Comparison of ENCODE assay signal across 1 cellular context in the genomic region with DNA sequence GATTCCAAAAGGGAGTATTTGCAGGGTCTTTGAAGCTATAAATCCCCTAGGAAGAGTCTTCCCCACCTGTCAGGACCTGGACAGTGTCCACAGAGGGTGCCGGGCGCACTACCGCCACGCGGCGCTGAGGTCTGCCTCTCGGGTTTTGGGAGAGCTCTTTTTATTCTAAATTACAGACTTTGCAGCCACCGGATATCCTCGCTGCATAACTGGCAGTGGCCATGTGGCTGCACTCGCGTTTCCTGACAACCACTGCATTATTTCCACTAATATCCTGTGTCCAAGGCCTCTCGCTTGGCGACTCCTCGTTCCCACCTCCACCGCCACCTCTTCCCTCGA.
TF ChIP-seq lines count a peak whose summit lies in the region.

No MANE protein-coding gene starts in this region.

TF ChIP-seq in H1, 55 proteins besides CTCF, POLR2A, EP300 and RAD21:
- TF ChIP-seq POU5F1 (IDR thresholded peaks at IDR 0.05; ENCODE audit: low read depth, low read length): no peak
- no peak for TF ChIP-seq RBBP5 (IDR thresholded peaks at IDR 0.05; ENCODE audit: borderline replicate concordance, low read depth, low read length)
- TF ChIP-seq KDM1A (IDR thresholded peaks at IDR 0.05; ENCODE audit: borderline replicate concordance, low read length): no peak
- no peak for TF ChIP-seq MAFK (IDR thresholded peaks at IDR 0.05; ENCODE audit: low read depth, low read length)
- no peak for TF ChIP-seq RFX5 (IDR thresholded peaks at IDR 0.05; ENCODE audit: borderline replicate concordance, low read depth, low read length)
- TF ChIP-seq, protein P1, sequence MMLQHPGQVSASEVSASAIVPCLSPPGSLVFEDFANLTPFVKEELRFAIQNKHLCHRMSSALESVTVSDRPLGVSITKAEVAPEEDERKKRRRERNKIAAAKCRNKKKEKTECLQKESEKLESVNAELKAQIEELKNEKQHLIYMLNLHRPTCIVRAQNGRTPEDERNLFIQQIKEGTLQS (IDR thresholded peaks at IDR 0.05; ENCODE audit: insufficient read depth, low read depth, low read length): no peak
- no peak for TF ChIP-seq TBP (IDR thresholded peaks at IDR 0.05; ENCODE audit: low read depth, low read length)
- TF ChIP-seq USF2 (IDR thresholded peaks at IDR 0.05; ENCODE audit: low read length): no peak
- no peak for TF ChIP-seq SRF (IDR thresholded peaks at IDR 0.05; ENCODE audit: low read depth, low read length)
- TF ChIP-seq E2F6 (IDR thresholded peaks at IDR 0.05): peak; percentile 77; the same call in 1 of the 2 replicates
- TF ChIP-seq HDAC2 (IDR thresholded peaks at IDR 0.05; ENCODE audit: borderline replicate concordance in 1 of 2, low read depth in 2 of 2, low read length in 2 of 2): no peak; a peak in 1 of 4 replicates
- TF ChIP-seq TEAD4 (IDR thresholded peaks at IDR 0.05; ENCODE audit: low read depth, low read length): no peak
- no peak for TF ChIP-seq NRF1 (IDR thresholded peaks at IDR 0.05; ENCODE audit: low read depth, low read length)
- TF ChIP-seq SIN3A (conservative IDR thresholded peaks at IDR 0.05 in 1 of 2, IDR thresholded peaks at IDR 0.05 in 1 of 2; ENCODE audit: low read depth in 1 of 2, low read length in 2 of 2): peak in 1 of 2 experiments; percentile 28; a peak in 1 of 4 replicates
- TF ChIP-seq GABPA (IDR thresholded peaks at IDR 0.05; ENCODE audit: borderline replicate concordance, insufficient read depth, low read length): no peak
- no peak for TF ChIP-seq BCL11A (IDR thresholded peaks at IDR 0.05; ENCODE audit: low read depth in 2 of 2, low read length in 2 of 2)
- no peak for TF ChIP-seq SAP30 (IDR thresholded peaks at IDR 0.05; ENCODE audit: insufficient read depth, insufficient replicate concordance, low read length)
- TF ChIP-seq RXRA (IDR thresholded peaks at IDR 0.05; ENCODE audit: insufficient read depth, low read depth, low read length): no peak
- TF ChIP-seq CHD1 (IDR thresholded peaks at IDR 0.05; ENCODE audit: low read depth, low read length): no peak
- no peak; the same call in 1 of the 2 replicates for TF ChIP-seq POLR2AphosphoS5 (IDR thresholded peaks at IDR 0.05; ENCODE audit: low read depth, low read length)
- TF ChIP-seq TCF12 (IDR thresholded peaks at IDR 0.05; ENCODE audit: low read depth, low read length): no peak
- peak; percentile 81 for TF ChIP-seq MAX (IDR thresholded peaks at IDR 0.05)
- no peak for TF ChIP-seq TAF1 (IDR thresholded peaks at IDR 0.05; ENCODE audit: low read depth, low read length)
- no peak for TF ChIP-seq CBX8 (IDR thresholded peaks at IDR 0.05; ENCODE audit: borderline replicate concordance, low read depth, low read length)
- TF ChIP-seq SP4 (IDR thresholded peaks at IDR 0.05; ENCODE audit: low read length): no peak
- no peak for TF ChIP-seq SP1 (IDR thresholded peaks at IDR 0.05; ENCODE audit: low read depth, low read length)
TF ChIP-seq in H1: peak in this region for 3.
